Comparison of ENCODE assay signal across 14 cellular contexts in the genomic region with DNA sequence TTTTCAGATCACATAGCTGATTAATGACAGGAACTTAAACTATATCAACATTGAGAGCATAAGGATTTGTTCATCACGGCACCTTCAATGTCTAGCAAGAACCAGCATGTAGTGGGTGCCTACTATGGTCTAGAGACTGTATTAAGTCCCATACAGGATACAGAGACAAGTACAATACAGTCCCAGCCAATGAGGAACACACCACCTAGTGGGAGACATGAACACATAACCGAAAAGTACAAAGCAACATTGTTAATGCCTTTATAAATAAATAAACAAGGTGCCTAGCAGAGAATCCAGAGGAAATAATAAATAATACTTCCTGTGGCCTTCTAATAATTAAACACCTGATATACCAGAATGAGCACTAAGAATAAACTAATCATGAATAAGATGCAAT.
DNase-seq lines count a peak whose midpoint lies in the region; ATAC-seq and FAIRE-seq lines count a peak whose summit lies in the region.
"Had no signal": no experiment of that assay in that cellular context is flagged by ENCODE, and none has a peak within 500 bp of the region (broad histone marks: within the 10 kb centered on the region; RNA-seq: fewer than 3 reads in every experiment).

No MANE protein-coding gene starts in this region.

- DNase-seq in DMS53 treated with DMSO at 0.1 percent for 48 hours (lab: John Stamatoyannopoulos, UW; ENCODE audit: unreplicated experiment) (peak; percentile 47), NAMALWA (ENCODE audit: low spot score) (peak; percentile 18), astrocyte of the hippocampus (ENCODE audit: low read depth, low spot score) (peak; percentile 13), left lobe of liver (ENCODE audit: low spot score) (no peak), RPMI8226 (no peak), HTR-8/SVneo (ENCODE audit: insufficient read length, low spot score) (no peak)
- DNase-seq: activated CD4-positive, alpha-beta memory T cell treated with anti-CD3 and anti-CD28 coated beads for 36 hours; GM23248; immature natural killer cell; IMR-90; natural killer cell; T-cell had no signal

- ATAC-seq in left lobe of liver (peak; percentile 81), HG03460 (IDR thresholded peaks at IDR 0.05; ENCODE audit: unreplicated experiment) (no peak), GM18511 (IDR thresholded peaks at IDR 0.05; ENCODE audit: unreplicated experiment) (no peak)
- ATAC-seq: natural killer cell, T-cell had no signal

- FAIRE-seq in HTR-8/SVneo (lab: Jason Lieb, UNC) = no peak

Comparison
In these comparisons a context has a peak if more than half of its experiments do, and no peak if none do; other contexts are left out.
1. DNase-seq: peak in DMS53 treated with DMSO at 0.1 percent for 48 hours (single experiment), NAMALWA (single experiment) and astrocyte of the hippocampus (single experiment); none in left lobe of liver (single experiment), RPMI8226 (single experiment) and HTR-8/SVneo (single experiment).